Comparison of ENCODE assay signal across 17 cellular contexts in the genomic region with DNA sequence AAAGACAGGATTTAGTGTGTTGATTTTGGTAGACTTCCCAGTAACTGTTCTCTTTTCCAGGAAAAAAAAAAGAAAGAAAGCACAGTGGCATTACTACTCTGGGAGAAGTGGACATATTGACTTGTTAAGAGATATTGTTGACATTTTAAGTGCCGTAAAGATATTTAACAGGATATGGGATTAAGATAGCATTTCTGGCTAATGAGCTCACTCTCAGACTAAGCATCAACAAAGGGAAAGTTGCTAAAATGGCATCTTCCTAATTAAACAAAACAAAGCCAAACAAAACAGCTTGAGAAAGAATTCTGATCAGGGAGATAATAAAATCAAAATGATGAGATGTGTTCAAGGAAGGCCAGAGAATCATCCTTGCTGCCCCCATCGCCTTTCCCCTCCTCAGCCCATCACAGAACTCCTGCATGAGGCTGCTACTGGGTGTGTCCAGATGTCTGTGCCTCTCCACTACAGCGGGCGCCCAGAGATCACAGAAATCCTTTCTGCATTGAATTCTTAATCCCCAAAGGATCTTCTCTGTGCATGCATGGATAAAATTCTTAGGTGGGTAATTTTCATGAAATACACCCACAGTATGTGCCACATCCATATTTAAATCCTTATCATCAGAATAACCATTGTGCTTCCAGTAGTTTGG.
"Had no signal": no experiment of that assay in that cellular context is flagged by ENCODE, and none has a peak within 500 bp of the region (broad histone marks: within the 10 kb centered on the region; RNA-seq: fewer than 3 reads in every experiment).

No MANE protein-coding gene starts in this region.

- H3K27ac ChIP-seq: brain microvascular endothelial cell, esophagus muscularis mucosa, right lobe of liver, upper lobe of left lung had no signal

- DNase-seq: activated CD4-positive, alpha-beta T cell treated with anti-CD3 and anti-CD28 coated beads, Interleukin-2, amount 50 U/mL, for 1 hour; activated CD4-positive, CD25-positive, alpha-beta regulatory T cell; activated T-cell treated with anti-CD3 and anti-CD28 coated beads for 4 hours; brain microvascular endothelial cell; foreskin fibroblast; head of caudate nucleus; left colon; mucosa of descending colon; naive thymus-derived CD8-positive, alpha-beta T cell; nucleus accumbens; right lobe of liver; stimulated activated CD4-positive, alpha-beta T cell treated with anti-CD3 and anti-CD28 coated beads, Interleukin-2, amount 100 ng/mL, for 24 hours; stimulated activated naive CD4-positive, alpha-beta T cell; T-helper 17 cell; upper lobe of left lung had no signal

- H3K36me3 ChIP-seq: brain microvascular endothelial cell, esophagus muscularis mucosa, right lobe of liver, upper lobe of left lung had no signal

- H3K4me3 ChIP-seq: esophagus muscularis mucosa, lung, mucosa of descending colon, right lobe of liver, upper lobe of left lung had no signal

- H3K4me1 ChIP-seq: esophagus muscularis mucosa, right lobe of liver, upper lobe of left lung had no signal

- H3K27me3 ChIP-seq: brain microvascular endothelial cell, right lobe of liver, upper lobe of left lung had no signal

- H3K9me3 ChIP-seq: esophagus muscularis mucosa, mucosa of descending colon, right lobe of liver, upper lobe of left lung had no signal
